ENCODE assay signal across 1 cellular context in the genomic region with DNA sequence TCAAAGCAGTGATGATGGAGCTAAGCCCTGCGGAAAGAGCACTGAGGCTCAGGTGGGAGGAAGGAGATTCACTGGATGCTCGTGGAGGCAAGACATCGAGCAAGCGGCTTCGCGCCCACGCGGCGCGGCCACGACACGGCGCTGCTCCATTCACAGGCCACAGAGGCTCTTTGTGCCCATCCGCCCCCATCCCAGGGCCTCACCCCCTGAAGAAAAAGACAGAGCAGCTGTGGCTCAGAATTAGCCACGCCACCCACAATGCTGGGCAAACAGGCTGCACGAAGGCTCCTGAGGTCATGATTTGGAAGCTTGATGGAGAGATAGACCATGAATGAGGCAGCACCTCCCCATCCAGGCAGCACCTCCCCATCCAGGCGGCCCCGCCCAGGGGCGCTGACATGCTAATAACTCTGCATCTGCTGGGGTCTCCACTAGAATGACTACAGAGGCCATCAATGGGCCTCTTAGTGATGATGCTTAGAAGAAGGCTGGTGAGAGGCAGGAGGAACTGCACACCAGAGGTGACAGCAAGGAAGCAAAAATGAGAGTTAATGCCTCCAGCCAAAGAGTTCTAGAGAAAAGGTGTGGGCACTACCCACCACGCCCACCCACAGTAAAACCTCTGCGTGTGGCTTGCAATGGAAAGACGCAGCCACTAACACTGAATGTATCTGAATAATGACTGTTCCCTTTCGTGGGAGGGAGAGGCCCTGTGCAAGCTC.
A peak's percentile ranks its signal among the peaks of the same experiment; 100 is the strongest.
TF ChIP-seq lines count a peak whose summit lies in the region.

No MANE protein-coding gene starts in this region.

TF ChIP-seq in HepG2, 621 proteins besides CTCF, POLR2A, EP300 and RAD21 (continued from another document and continues in another):
- TF ChIP-seq, protein P1, sequence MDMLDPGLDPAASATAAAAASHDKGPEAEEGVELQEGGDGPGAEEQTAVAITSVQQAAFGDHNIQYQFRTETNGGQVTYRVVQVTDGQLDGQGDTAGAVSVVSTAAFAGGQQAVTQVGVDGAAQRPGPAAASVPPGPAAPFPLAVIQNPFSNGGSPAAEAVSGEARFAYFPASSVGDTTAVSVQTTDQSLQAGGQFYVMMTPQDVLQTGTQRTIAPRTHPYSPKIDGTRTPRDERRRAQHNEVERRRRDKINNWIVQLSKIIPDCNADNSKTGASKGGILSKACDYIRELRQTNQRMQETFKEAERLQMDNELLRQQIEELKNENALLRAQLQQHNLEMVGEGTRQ (IDR thresholded peaks at IDR 0.05; ENCODE audit: low read depth, low read length), result no peak
- TF ChIP-seq, protein P1 (CRISPR knock-in tag; IDR thresholded peaks at IDR 0.05; ENCODE audit: borderline replicate concordance), result no peak
- TF ChIP-seq ESRRA (CRISPR knock-in tag; IDR thresholded peaks at IDR 0.05; ENCODE audit: low read depth) (no peak), ZBTB39 (CRISPR knock-in tag; IDR thresholded peaks at IDR 0.05) (no peak), ZBTB38 (CRISPR knock-in tag; IDR thresholded peaks at IDR 0.05) (peak; percentile 94), ZNF552 (CRISPR knock-in tag; IDR thresholded peaks at IDR 0.05; ENCODE audit: borderline replicate concordance) (no peak), RBAK (CRISPR knock-in tag; IDR thresholded peaks at IDR 0.05) (no peak), KLF13 (CRISPR knock-in tag; IDR thresholded peaks at IDR 0.05) (no peak), AGO2 (optimal IDR thresholded peaks at IDR 0.05; ENCODE audit: low read depth, low read length) (peak; percentile 84), ZNF34 (CRISPR knock-in tag; IDR thresholded peaks at IDR 0.05; ENCODE audit: borderline replicate concordance) (no peak), ZNF784 (CRISPR knock-in tag; IDR thresholded peaks at IDR 0.05; ENCODE audit: borderline replicate concordance) (no peak), NRL (CRISPR knock-in tag; IDR thresholded peaks at IDR 0.05; ENCODE audit: borderline replicate concordance) (peak; percentile 27; the same call in 1 of the 2 replicates), GATAD2A (CRISPR knock-in tag; IDR thresholded peaks at IDR 0.05) (no peak), KLF15 (CRISPR knock-in tag; IDR thresholded peaks at IDR 0.05; ENCODE audit: borderline replicate concordance) (no peak), ZNF468 (CRISPR knock-in tag; IDR thresholded peaks at IDR 0.05) (no peak), ISX (CRISPR knock-in tag; conservative IDR thresholded peaks at IDR 0.05) (no peak), ZNF639 (CRISPR knock-in tag; conservative IDR thresholded peaks at IDR 0.05) (no peak), ZNF550 (CRISPR knock-in tag; IDR thresholded peaks at IDR 0.05; ENCODE audit: borderline replicate concordance) (no peak), ZSCAN20 (CRISPR knock-in tag; IDR thresholded peaks at IDR 0.05; ENCODE audit: borderline replicate concordance) (no peak), NONO (IDR thresholded peaks at IDR 0.05) (no peak), NONO (CRISPR knock-in tag; conservative IDR thresholded peaks at IDR 0.05) (no peak), CHCHD3 (CRISPR knock-in tag; IDR thresholded peaks at IDR 0.05) (no peak), ZNF670 (CRISPR knock-in tag; IDR thresholded peaks at IDR 0.05; ENCODE audit: borderline replicate concordance) (no peak), ZNF263 (CRISPR knock-in tag; IDR thresholded peaks at IDR 0.05) (peak; percentile 98), FOXA3 (CRISPR knock-in tag; IDR thresholded peaks at IDR 0.05) (no peak), SRF (IDR thresholded peaks at IDR 0.05; ENCODE audit: low read depth, low read length) (no peak), ZFP1 (CRISPR knock-in tag; IDR thresholded peaks at IDR 0.05) (no peak), TBL1XR1 (IDR thresholded peaks at IDR 0.05; ENCODE audit: borderline replicate concordance, low read length, partially characterized antibody) (no peak)
- TF ChIP-seq, protein P2, sequence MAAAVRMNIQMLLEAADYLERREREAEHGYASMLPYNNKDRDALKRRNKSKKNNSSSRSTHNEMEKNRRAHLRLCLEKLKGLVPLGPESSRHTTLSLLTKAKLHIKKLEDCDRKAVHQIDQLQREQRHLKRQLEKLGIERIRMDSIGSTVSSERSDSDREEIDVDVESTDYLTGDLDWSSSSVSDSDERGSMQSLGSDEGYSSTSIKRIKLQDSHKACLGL (CRISPR knock-in tag; IDR thresholded peaks at IDR 0.05), result 0 out of 2 replicates have a peak, but pooled peaks have one; percentile 2
- TF ChIP-seq, protein P3, sequence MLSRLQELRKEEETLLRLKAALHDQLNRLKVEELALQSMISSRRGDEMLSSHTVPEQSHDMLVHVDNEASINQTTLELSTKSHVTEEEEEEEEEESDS (CRISPR knock-in tag; IDR thresholded peaks at IDR 0.05; ENCODE audit: borderline replicate concordance), result no peak
- TF ChIP-seq, protein P4, sequence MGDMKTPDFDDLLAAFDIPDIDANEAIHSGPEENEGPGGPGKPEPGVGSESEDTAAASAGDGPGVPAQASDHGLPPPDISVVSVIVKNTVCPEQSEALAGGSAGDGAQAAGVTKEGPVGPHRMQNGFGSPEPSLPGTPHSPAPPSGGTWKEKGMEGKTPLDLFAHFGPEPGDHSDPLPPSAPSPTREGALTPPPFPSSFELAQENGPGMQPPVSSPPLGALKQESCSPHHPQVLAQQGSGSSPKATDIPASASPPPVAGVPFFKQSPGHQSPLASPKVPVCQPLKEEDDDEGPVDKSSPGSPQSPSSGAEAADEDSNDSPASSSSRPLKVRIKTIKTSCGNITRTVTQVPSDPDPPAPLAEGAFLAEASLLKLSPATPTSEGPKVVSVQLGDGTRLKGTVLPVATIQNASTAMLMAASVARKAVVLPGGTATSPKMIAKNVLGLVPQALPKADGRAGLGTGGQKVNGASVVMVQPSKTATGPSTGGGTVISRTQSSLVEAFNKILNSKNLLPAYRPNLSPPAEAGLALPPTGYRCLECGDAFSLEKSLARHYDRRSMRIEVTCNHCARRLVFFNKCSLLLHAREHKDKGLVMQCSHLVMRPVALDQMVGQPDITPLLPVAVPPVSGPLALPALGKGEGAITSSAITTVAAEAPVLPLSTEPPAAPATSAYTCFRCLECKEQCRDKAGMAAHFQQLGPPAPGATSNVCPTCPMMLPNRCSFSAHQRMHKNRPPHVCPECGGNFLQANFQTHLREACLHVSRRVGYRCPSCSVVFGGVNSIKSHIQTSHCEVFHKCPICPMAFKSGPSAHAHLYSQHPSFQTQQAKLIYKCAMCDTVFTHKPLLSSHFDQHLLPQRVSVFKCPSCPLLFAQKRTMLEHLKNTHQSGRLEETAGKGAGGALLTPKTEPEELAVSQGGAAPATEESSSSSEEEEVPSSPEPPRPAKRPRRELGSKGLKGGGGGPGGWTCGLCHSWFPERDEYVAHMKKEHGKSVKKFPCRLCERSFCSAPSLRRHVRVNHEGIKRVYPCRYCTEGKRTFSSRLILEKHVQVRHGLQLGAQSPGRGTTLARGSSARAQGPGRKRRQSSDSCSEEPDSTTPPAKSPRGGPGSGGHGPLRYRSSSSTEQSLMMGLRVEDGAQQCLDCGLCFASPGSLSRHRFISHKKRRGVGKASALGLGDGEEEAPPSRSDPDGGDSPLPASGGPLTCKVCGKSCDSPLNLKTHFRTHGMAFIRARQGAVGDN (CRISPR knock-in tag; IDR thresholded peaks at IDR 0.05), result peak; percentile 71
- TF ChIP-seq, protein P5, sequence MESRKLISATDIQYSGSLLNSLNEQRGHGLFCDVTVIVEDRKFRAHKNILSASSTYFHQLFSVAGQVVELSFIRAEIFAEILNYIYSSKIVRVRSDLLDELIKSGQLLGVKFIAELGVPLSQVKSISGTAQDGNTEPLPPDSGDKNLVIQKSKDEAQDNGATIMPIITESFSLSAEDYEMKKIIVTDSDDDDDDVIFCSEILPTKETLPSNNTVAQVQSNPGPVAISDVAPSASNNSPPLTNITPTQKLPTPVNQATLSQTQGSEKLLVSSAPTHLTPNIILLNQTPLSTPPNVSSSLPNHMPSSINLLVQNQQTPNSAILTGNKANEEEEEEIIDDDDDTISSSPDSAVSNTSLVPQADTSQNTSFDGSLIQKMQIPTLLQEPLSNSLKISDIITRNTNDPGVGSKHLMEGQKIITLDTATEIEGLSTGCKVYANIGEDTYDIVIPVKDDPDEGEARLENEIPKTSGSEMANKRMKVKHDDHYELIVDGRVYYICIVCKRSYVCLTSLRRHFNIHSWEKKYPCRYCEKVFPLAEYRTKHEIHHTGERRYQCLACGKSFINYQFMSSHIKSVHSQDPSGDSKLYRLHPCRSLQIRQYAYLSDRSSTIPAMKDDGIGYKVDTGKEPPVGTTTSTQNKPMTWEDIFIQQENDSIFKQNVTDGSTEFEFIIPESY (CRISPR knock-in tag; IDR thresholded peaks at IDR 0.05), result peak; percentile 60; the same call in 1 of the 2 replicates
- TF ChIP-seq, protein P6, sequence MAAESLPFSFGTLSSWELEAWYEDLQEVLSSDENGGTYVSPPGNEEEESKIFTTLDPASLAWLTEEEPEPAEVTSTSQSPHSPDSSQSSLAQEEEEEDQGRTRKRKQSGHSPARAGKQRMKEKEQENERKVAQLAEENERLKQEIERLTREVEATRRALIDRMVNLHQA (CRISPR knock-in tag; IDR thresholded peaks at IDR 0.05), result no peak
- TF ChIP-seq, protein P7, sequence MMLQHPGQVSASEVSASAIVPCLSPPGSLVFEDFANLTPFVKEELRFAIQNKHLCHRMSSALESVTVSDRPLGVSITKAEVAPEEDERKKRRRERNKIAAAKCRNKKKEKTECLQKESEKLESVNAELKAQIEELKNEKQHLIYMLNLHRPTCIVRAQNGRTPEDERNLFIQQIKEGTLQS (CRISPR knock-in tag; IDR thresholded peaks at IDR 0.05), result no peak
- TF ChIP-seq, protein P8, sequence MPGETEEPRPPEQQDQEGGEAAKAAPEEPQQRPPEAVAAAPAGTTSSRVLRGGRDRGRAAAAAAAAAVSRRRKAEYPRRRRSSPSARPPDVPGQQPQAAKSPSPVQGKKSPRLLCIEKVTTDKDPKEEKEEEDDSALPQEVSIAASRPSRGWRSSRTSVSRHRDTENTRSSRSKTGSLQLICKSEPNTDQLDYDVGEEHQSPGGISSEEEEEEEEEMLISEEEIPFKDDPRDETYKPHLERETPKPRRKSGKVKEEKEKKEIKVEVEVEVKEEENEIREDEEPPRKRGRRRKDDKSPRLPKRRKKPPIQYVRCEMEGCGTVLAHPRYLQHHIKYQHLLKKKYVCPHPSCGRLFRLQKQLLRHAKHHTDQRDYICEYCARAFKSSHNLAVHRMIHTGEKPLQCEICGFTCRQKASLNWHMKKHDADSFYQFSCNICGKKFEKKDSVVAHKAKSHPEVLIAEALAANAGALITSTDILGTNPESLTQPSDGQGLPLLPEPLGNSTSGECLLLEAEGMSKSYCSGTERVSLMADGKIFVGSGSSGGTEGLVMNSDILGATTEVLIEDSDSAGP (CRISPR knock-in tag; IDR thresholded peaks at IDR 0.05; ENCODE audit: borderline replicate concordance), result peak; percentile 20; the same call in 1 of the 2 replicates
